8 cellular contexts compared by ENCODE assay signal in the genomic region with DNA sequence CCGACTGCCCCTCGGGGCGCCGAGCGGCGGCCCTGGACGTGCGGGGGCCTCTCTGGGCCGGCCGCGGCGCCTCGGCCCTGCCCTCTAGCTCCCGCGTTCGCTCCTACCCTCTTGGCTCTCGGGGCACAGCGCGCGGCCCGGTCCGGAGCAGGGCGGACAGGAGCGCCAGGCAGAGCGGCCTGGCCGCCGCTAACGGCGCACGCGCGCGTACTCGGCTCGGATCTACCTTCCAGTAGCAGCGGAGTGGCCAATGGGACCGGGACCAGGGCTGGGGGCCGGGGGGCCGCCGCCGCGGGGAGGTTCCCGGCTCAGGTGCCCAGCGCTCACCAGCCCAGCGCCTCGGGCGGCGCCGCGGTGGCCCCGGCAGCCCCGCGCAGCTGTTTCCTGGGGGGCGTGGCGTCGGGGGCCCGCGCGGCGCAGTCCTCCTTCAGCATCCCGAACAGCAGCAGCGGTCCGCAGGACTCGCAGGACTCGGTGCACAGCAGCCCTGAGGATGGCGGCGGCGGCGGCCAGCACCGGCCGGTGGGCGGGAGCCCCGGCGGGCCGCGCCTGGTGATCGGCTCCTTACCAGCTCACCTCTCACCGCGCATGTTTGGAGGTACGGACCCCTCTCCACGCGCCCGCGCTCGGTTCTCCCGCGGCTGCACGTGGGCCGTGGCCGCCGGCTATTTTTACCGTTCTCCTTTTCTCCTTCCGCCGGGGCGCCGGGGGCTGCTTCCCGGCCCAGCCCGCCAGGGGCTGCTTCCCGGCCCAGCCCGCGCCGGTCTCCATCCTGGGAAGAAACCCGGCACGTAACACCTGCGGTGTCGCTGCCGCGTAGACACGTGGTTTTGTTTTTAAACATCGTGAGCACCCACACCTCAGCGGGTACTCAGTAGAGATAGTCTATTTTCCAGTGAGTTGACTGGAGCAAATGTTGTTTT.
A peak's percentile ranks its signal among the peaks of the same experiment; 100 is the strongest.
DNase-seq lines count a peak whose midpoint lies in the region; ATAC-seq, FAIRE-seq and TF ChIP-seq lines count a peak whose summit lies in the region.
"Not testable (repeated sequence)": the region's sequence is repeated elsewhere in the genome, so short reads cannot be mapped to it uniquely, and the experiment has no call there.

No MANE protein-coding gene starts in this region.

- ATAC-seq in GM19043 (IDR thresholded peaks at IDR 0.05; ENCODE audit: low read depth, unreplicated experiment) (peak; percentile 59), HG03175 (IDR thresholded peaks at IDR 0.05; ENCODE audit: unreplicated experiment) (peak; percentile 76)

- H3K4me3 ChIP-seq in choroid plexus epithelial cell (ENCODE audit: low read depth, low read length) (peak overlapping the region; percentile 78), kidney (ENCODE audit: low read length in 2 of 2) (peak overlapping the region; percentile 42 to 59)

- H3K9ac ChIP-seq in kidney (ENCODE audit: low read length in 2 of 2), result not testable (repeated sequence)

- peak overlapping the region; percentile 69 to 85 for H3K27ac ChIP-seq in kidney (ENCODE audit: low read depth in 2 of 2, low read length in 2 of 2)

- DNase-seq in AG09319 (ENCODE audit: extremely low read depth, low read depth) (peak; percentile 22), NCI-H446 (lab: John Stamatoyannopoulos, UW) (peak; percentile 17 to 66), choroid plexus epithelial cell (ENCODE audit: low read depth) (peak; percentile 58), kidney (peak; percentile 91), smooth muscle cell of the brain vasculature (ENCODE audit: low read depth, low spot score) (peak; percentile 28)
- DNase-seq in activated CD4-positive, alpha-beta T cell treated with anti-CD3 and anti-CD28 coated beads for 24 hours (ENCODE audit: low read depth in 2 of 2), result peak; percentile 9 to 24

- not testable (repeated sequence) for H3K9me3 ChIP-seq in kidney (ENCODE audit: control insufficient read depth in 1 of 2, low read length in 2 of 2)

- H3K36me3 ChIP-seq in kidney (ENCODE audit: control insufficient read depth in 1 of 2, insufficient read depth in 2 of 2, low read length in 2 of 2), result not testable (repeated sequence)

- not testable (repeated sequence) for TF ChIP-seq CTCF in AG09319 (IDR thresholded peaks at IDR 0.05; ENCODE audit: low read depth, low read length); choroid plexus epithelial cell (conservative IDR thresholded peaks at IDR 0.05; ENCODE audit: low read depth, low read length); kidney (IDR thresholded peaks at IDR 0.05; ENCODE audit: borderline replicate concordance, extremely low read depth, insufficient read depth)

- intact Hi-C loops in kidney (cut with DNase I), result not testable (repeated sequence)

- not testable (repeated sequence) for H3K4me1 ChIP-seq in kidney (ENCODE audit: control insufficient read depth in 1 of 2, insufficient read depth in 1 of 2, low read depth in 1 of 2, low read length in 2 of 2)

- FAIRE-seq in kidney (lab: Jason Lieb, UNC), result not testable (repeated sequence)

Comparison
In these comparisons a context has a peak if more than half of its experiments do, and no peak if none do; other contexts are left out.
1. Peak in every context shown above with its lines: DNase-seq, ATAC-seq, H3K4me3 ChIP-seq and H3K27ac ChIP-seq.
2. DNase-seq: peak in every context shown above with its lines; median percentile 91 in kidney; 58 in choroid plexus epithelial cell; 42 in NCI-H446; 28 in smooth muscle cell of the brain vasculature; 22 in AG09319; 16 in activated CD4-positive, alpha-beta T cell treated with anti-CD3 and anti-CD28 coated beads for 24 hours.